8 cellular contexts compared by ENCODE assay signal in the genomic region with DNA sequence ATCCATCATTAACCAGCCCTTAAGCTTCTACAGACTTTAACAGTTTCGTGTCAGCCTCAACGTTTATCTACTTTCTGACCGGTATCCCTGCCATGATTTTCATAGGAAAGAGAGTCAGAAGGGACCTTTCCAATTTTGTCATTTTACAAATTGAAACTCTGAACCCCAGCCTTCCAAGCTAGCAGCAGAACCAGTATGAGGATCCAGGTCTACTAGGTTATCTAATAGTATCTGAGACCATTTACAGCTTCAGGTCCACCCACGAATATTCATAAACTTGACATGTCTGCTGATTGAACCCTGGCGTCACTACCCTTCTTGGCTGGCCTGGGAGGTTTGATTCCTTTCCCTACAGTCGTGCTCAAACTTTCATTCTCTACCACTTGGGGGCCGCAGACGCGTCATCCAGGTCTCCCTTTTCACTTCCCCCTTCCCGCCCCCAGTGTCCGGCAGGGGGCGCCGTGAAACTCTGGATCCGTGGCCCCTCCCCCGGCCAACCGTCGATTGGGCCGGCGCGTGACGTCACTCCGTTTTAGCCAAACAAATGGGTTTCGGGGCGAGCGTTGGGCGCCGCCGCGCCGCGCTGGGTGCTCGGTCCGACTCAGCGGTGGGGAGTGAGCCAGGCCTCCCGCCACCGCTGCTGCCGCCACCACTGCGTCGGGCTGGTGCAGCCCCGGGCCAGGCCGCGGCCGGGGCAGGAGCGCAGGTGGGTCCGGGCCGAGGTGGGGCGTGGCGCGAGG. TPM values are rescaled to one million over a fixed set of nuclear protein-coding genes. Genes with fewer than 3 reads are reported as not detected.
A peak's percentile ranks its signal among the peaks of the same experiment; 100 is the strongest.
DNase-seq lines count a peak whose midpoint lies in the region; ATAC-seq lines count a peak whose summit lies in the region.

A gene with protein sequence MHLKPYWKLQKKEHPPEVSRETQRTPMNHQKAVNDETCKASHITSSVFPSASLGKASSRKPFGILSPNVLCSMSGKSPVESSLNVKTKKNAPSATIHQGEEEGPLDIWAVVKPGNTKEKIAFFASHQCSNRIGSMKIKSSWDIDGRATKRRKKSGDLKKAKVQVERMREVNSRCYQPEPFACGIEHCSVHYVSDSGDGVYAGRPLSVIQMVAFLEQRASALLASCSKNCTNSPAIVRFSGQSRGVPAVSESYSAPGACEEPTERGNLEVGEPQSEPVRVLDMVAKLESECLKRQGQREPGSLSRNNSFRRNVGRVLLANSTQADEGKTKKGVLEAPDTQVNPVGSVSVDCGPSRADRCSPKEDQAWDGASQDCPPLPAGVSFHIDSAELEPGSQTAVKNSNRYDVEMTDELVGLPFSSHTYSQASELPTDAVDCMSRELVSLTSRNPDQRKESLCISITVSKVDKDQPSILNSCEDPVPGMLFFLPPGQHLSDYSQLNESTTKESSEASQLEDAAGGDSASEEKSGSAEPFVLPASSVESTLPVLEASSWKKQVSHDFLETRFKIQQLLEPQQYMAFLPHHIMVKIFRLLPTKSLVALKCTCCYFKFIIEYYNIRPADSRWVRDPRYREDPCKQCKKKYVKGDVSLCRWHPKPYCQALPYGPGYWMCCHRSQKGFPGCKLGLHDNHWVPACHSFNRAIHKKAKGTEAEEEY (plus strand): TSS at position 590 of the 740 bp plus-strand sequence. CDS start 78,970 bp downstream, outside the sequence.

- POLR2A ChIA-PET in activated CD4-positive, alpha-beta T cell treated with anti-CD3 and anti-CD28 coated beads, Interleukin-2, amount 10 ng/mL, durations not matched to agents 7 days and 5 days (lab: Charles Lee), result no interaction called here

- no peaks in the 10 kb centered on the region for H3K27me3 Mint-ChIP-seq in activated CD4-positive, alpha-beta T cell treated with anti-CD3 and anti-CD28 coated beads, Interleukin-2, amount 10 ng/mL, durations not matched to agents 7 days and 5 days

- H3K9me3 ChIP-seq in BLaER1 treated with 17β-estradiol and CSF1 and Interleukin-3, amounts not matched to agents 10 nM and 100 nM (replicated peaks in 1 of 11), result no peaks in the 10 kb centered on the region

- H3K4me1 Mint-ChIP-seq in activated CD4-positive, alpha-beta T cell treated with anti-CD3 and anti-CD28 coated beads, Interleukin-2, amount 10 ng/mL, durations not matched to agents 7 days and 5 days, result peaks cover 41% of the 10 kb centered on the region

- H3K27ac Mint-ChIP-seq in activated CD4-positive, alpha-beta T cell treated with anti-CD3 and anti-CD28 coated beads, Interleukin-2, amount 10 ng/mL, durations not matched to agents 7 days and 5 days, result peak within 1 kb of the TSS; percentile 96

- H3K27ac ChIP-seq in BLaER1 treated with 17β-estradiol and CSF1 and Interleukin-3, amounts not matched to agents 10 nM and 100 nM, result peak within 1 kb of the TSS; percentile 87 to 98 (median 91)

- peak within 1 kb of the TSS; percentile 81 for H3K4me3 Mint-ChIP-seq in activated CD4-positive, alpha-beta T cell treated with anti-CD3 and anti-CD28 coated beads, Interleukin-2, amount 10 ng/mL, durations not matched to agents 7 days and 5 days

- no peaks in the 10 kb centered on the region for H3K9me3 Mint-ChIP-seq in activated CD4-positive, alpha-beta T cell treated with anti-CD3 and anti-CD28 coated beads, Interleukin-2, amount 10 ng/mL, durations not matched to agents 7 days and 5 days

- H3K9ac ChIP-seq in BLaER1 treated with 17β-estradiol and CSF1 and Interleukin-3, amounts not matched to agents 10 nM and 100 nM, result peak within 1 kb of the TSS; percentile 89 to 99 (median 95)

- DNase-seq in GM19240 (ENCODE audit: insufficient read length, low spot score) (peak; percentile 84), NCI-H526 treated with DMSO at 0.1 percent for 48 hours (lab: John Stamatoyannopoulos, UW) (peak; percentile 95), cortex of kidney (lab: John Stamatoyannopoulos, UW) (peak; percentile 63), left kidney (ENCODE audit: low read depth, low spot score) (peak; percentile 99)
- peak; percentile 99 for DNase-seq in activated CD4-positive, alpha-beta T cell treated with anti-CD3 and anti-CD28 coated beads, Interleukin-2, amount 10 ng/mL, durations not matched to agents 7 days and 5 days
- DNase-seq in stimulated activated CD4-positive, alpha-beta T cell treated with anti-CD3 and anti-CD28 coated beads, Interleukin-2, amount 100 ng/mL, for 4 hours (ENCODE audit: low read depth), result peak; percentile 98

- no peaks in the 10 kb centered on the region for H3K27me3 ChIP-seq in BLaER1 treated with 17β-estradiol and CSF1 and Interleukin-3, amounts not matched to agents 10 nM and 100 nM

- peaks cover 9% of the 10 kb centered on the region for H3K36me3 Mint-ChIP-seq in activated CD4-positive, alpha-beta T cell treated with anti-CD3 and anti-CD28 coated beads, Interleukin-2, amount 10 ng/mL, durations not matched to agents 7 days and 5 days (ENCODE audit: low read depth)

- peaks cover 0 to 2% (median 0%) of the 10 kb centered on the region in 11 experiments; a peak in 3 of 22 replicates for H3K36me3 ChIP-seq in BLaER1 treated with 17β-estradiol and CSF1 and Interleukin-3, amounts not matched to agents 10 nM and 100 nM

- peak within 1 kb of the TSS; percentile 73 to 98 (median 86) for H3K4me2 ChIP-seq in BLaER1 treated with 17β-estradiol and CSF1 and Interleukin-3, amounts not matched to agents 10 nM and 100 nM

- peak; percentile 71 for ATAC-seq in HG03469 (IDR thresholded peaks at IDR 0.05; ENCODE audit: unreplicated experiment)

- H4K20me1 ChIP-seq in BLaER1 treated with 17β-estradiol and CSF1 and Interleukin-3, amounts not matched to agents 10 nM and 100 nM, result peaks cover 7 to 43% (median 36%) of the 10 kb centered on the region in 11 experiments; a peak in 18 of 22 replicates

- peak within 1 kb of the TSS; percentile 83 to 99 (median 96) for H3K4me3 ChIP-seq in BLaER1 treated with 17β-estradiol and CSF1 and Interleukin-3, amounts not matched to agents 10 nM and 100 nM

- CTCF ChIA-PET in activated CD4-positive, alpha-beta T cell treated with anti-CD3 and anti-CD28 coated beads, Interleukin-2, amount 10 ng/mL, durations not matched to agents 7 days and 5 days (lab: Charles Lee), result interaction anchor here (0.5 to 3.6 kb wide), 22 partner anchors 10 to 704 kb away, joined by 3 to 30 read pairs (median 4); a partner anchor contains a TSS

- peaks cover 19 to 29% (median 25%) of the 10 kb centered on the region in 10 experiments for H3K4me1 ChIP-seq in BLaER1 treated with 17β-estradiol and CSF1 and Interleukin-3, amounts not matched to agents 10 nM and 100 nM

RNA-seq across cellular contexts. Expression of the gene that starts here (rescaled TPM):
- 10 to 100 TPM; 23.0 to 23.6 TPM for total RNA-seq in activated CD4-positive, alpha-beta T cell treated with anti-CD3 and anti-CD28 coated beads, Interleukin-2, amount 10 ng/mL, durations not matched to agents 7 days and 5 days

Comparison
In these comparisons a context has a peak if more than half of its experiments do, and no peak if none do; other contexts are left out.
1. Peak in every context shown above with its lines: DNase-seq, ATAC-seq, H3K4me3 ChIP-seq and H3K27ac ChIP-seq.